ENCODE assay signal across 10 cellular contexts in the genomic region with DNA sequence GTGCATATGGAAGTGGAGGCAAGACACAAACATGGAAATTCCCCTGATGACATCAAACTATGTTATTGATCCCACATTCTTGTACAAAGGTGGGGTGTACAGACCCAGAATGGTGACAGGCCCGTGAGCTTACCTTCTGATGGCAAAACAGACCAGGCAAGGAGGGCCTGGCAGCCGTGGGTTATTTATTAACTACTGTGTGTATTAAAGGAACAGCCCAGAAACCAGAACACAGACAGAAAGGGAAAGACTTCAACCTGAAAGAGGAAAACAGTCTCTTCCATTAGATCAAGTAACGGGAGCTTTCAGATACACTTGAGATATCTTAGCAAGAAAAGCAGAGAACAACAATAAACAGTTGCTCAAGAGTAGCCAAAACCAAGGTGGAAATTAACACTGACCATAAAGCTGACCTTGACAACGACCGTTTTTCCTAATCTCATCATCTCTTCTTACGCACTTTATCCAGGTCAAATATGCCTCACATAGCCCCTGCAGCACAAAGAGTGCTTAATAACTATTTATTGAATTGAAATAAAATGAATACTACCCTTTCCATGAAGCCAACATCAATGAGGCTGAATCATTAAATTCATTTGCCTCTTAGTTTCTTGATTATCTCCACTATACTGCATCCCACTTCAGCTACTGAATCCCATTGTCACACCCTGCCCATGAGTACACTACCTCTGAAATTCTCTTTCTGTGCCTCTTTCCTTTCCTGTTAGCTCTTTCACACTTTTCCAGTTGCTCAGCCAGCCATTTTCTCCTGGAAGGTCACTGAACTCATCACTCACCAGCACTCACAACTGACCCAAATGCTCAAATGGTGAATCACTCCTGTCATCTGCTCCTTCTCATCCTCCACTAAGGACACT.
DNase-seq lines count a peak whose midpoint lies in the region; ATAC-seq and TF ChIP-seq lines count a peak whose summit lies in the region.
"Had no signal": no experiment of that assay in that cellular context is flagged by ENCODE, and none has a peak within 500 bp of the region (broad histone marks: within the 10 kb centered on the region; RNA-seq: fewer than 3 reads in every experiment).

No MANE protein-coding gene starts in this region.

- peak overlapping the region; percentile 54 for H3K27ac Mint-ChIP-seq in type B pancreatic cell
- H3K27ac Mint-ChIP-seq: T-helper 1 cell treated with Interleukin-12 subunit alpha and Interleukin-12 subunit beta and Interleukin-4 antibody, amounts not matched to agents 30 μg/mL and 1 μg/mL, for 36 hours had no signal

- POLR2A ChIA-PET in HEK293T (lab: Yijun Ruan, JAX): no interaction called here

- no peaks in the 10 kb centered on the region for H3K27me3 Mint-ChIP-seq in type B pancreatic cell

- DNase-seq in HEK293T (ENCODE audit: extremely low spot score) (peak; percentile 21), astrocyte of the spinal cord (ENCODE audit: low read depth, low spot score) (peak; percentile 73), iris pigment epithelial cell (ENCODE audit: low read depth) (peak; percentile 95), type B pancreatic cell (ENCODE audit: extremely low spot score, unreplicated experiment) (no peak), NCI-H2107 treated with DMSO at 0.1 percent for 48 hours (lab: John Stamatoyannopoulos, UW; ENCODE audit: unreplicated experiment) (no peak), SHP77 (lab: John Stamatoyannopoulos, UW) (no peak)
- DNase-seq: stimulated activated CD4-positive, alpha-beta T cell treated with anti-CD3 and anti-CD28 coated beads, Interleukin-12 subunit alpha, Interleukin-12 subunit beta, amount 100 ng/mL, for 4 hours had no signal

- H3K9me3 Mint-ChIP-seq in type B pancreatic cell: no peaks in the 10 kb centered on the region
- H3K9me3 Mint-ChIP-seq: central memory CD8-positive, alpha-beta T cell; T-helper 1 cell treated with Interleukin-12 subunit alpha and Interleukin-12 subunit beta and Interleukin-4 antibody, amounts not matched to agents 30 μg/mL and 1 μg/mL, for 36 hours had no signal

- H3K4me1 Mint-ChIP-seq in type B pancreatic cell (ENCODE audit: unreplicated experiment): peaks cover 11% of the 10 kb centered on the region
- H3K4me1 Mint-ChIP-seq: central memory CD8-positive, alpha-beta T cell had no signal

- no peak for ATAC-seq in HG02763 (IDR thresholded peaks at IDR 0.05; ENCODE audit: unreplicated experiment)

- no peak for TF ChIP-seq CTCF in astrocyte of the spinal cord (IDR thresholded peaks at IDR 0.05; ENCODE audit: low read depth, low read length)
- TF ChIP-seq CTCF in type B pancreatic cell (conservative IDR thresholded peaks at IDR 0.05): no peak

- H3K4me3 Mint-ChIP-seq in type B pancreatic cell: peak overlapping the region; percentile 34
- H3K4me3 Mint-ChIP-seq: central memory CD8-positive, alpha-beta T cell; T-helper 1 cell treated with Interleukin-12 subunit alpha and Interleukin-12 subunit beta and Interleukin-4 antibody, amounts not matched to agents 30 μg/mL and 1 μg/mL, for 36 hours had no signal

- H3K36me3 Mint-ChIP-seq in type B pancreatic cell: no peaks in the 10 kb centered on the region

- in situ Hi-C loops in astrocyte of the spinal cord (cut with HindIII; ENCODE audit: low sequenced_read_pairs): no loop called here

- H3K4me3 ChIP-seq in astrocyte of the spinal cord (ENCODE audit: low read depth, low read length): no peak overlapping the region

- CTCF ChIA-PET in HEK293T (lab: Yijun Ruan, JAX): no interaction called here

TF ChIP-seq in HEK293T, 16 proteins besides CTCF, POLR2A, EP300 and RAD21:
- TF ChIP-seq FOXA1 (IDR thresholded peaks at IDR 0.05) (no peak), SP1 (IDR thresholded peaks at IDR 0.05) (no peak), FOXK2 (IDR thresholded peaks at IDR 0.05) (no peak), BHLHE40 (IDR thresholded peaks at IDR 0.05; ENCODE audit: borderline replicate concordance) (no peak), ELF4 (IDR thresholded peaks at IDR 0.05) (no peak), ZNF384 (IDR thresholded peaks at IDR 0.05) (no peak), L3MBTL2 (conservative IDR thresholded peaks at IDR 0.05) (no peak), SUZ12 (IDR thresholded peaks at IDR 0.05) (no peak), FOXM1 (IDR thresholded peaks at IDR 0.05; ENCODE audit: borderline replicate concordance) (no peak), NFRKB (IDR thresholded peaks at IDR 0.05) (no peak), PKNOX1 (IDR thresholded peaks at IDR 0.05) (no peak), HDGF (IDR thresholded peaks at IDR 0.05; ENCODE audit: borderline replicate concordance) (no peak), TARDBP (IDR thresholded peaks at IDR 0.05) (no peak), ARNT (IDR thresholded peaks at IDR 0.05) (no peak), LEF1 (IDR thresholded peaks at IDR 0.05; ENCODE audit: borderline replicate concordance) (no peak)

Comparison
In these comparisons a context has a peak if more than half of its experiments do, and no peak if none do; other contexts are left out.
1. DNase-seq: peak in HEK293T (single experiment), astrocyte of the spinal cord (single experiment) and iris pigment epithelial cell (single experiment); none in type B pancreatic cell (single experiment), NCI-H2107 treated with DMSO at 0.1 percent for 48 hours (single experiment) and SHP77 (0 of 2).